Comparison of ENCODE assay signal across 19 cellular contexts in genomic region chr6:18681828-18682503, GRCh38.
"Had no signal": no experiment of that assay in that cellular context is flagged by ENCODE, and none has a peak within 500 bp of the region (broad histone marks: within the 10 kb centered on the region; RNA-seq: fewer than 3 reads in every experiment).

No MANE protein-coding gene starts in this region.

- DNase-seq: colonic mucosa; effector CD8-positive, alpha-beta T cell; head of caudate nucleus; left ventricle myocardium superior; lower lobe of right lung; natural killer cell; pancreas; right lobe of liver; small intestine; stimulated activated CD4-positive, alpha-beta T cell treated with anti-CD3 and anti-CD28 coated beads, Interleukin-15, amount 100 ng/mL, for 24 hours; stimulated activated CD4-positive, alpha-beta T cell treated with anti-CD3 and anti-CD28 coated beads, Interleukin-2, amount 100 ng/mL, for 48 hours; stimulated activated naive B cell treated with anti-CD40 and anti-IgM and Interleukin-4, amounts not matched to agents 10 μg/mL and 1 μg/mL and 100 μg/mL, for 72 hours; upper lobe of left lung had no signal

- H3K36me3 ChIP-seq: colonic mucosa, esophagus muscularis mucosa, lower lobe of right lung, pancreas, right lobe of liver, thoracic aorta, tibial nerve, upper lobe of left lung had no signal

- H3K4me3 Mint-ChIP-seq: dendritic cell treated with granulocyte-macrophage colony-stimulating factor and Interleukin-4, amounts not matched to agents 40 ng/mL and 50 ng/mL, for 4 days; memory B cell; natural killer cell; stimulated activated naive B cell treated with anti-CD40 and anti-IgM and Interleukin-4, amounts not matched to agents 10 μg/mL and 1 μg/mL and 100 μg/mL, for 72 hours; stimulated activated naive CD8-positive, alpha-beta T cell treated with anti-CD3 and anti-CD28 coated beads, Interleukin-15, Interleukin-2, amounts not matched to agents 100 ng/mL and 50 ng/mL, for 24 hours had no signal

- H3K9me3 Mint-ChIP-seq: dendritic cell treated with granulocyte-macrophage colony-stimulating factor and Interleukin-4, amounts not matched to agents 40 ng/mL and 50 ng/mL, for 4 days; stimulated activated naive CD8-positive, alpha-beta T cell treated with anti-CD3 and anti-CD28 coated beads, Interleukin-15, Interleukin-2, amounts not matched to agents 100 ng/mL and 50 ng/mL, for 24 hours had no signal

- H3K4me1 ChIP-seq: colonic mucosa, esophagus muscularis mucosa, lower lobe of right lung, pancreas, right lobe of liver, tibial nerve, upper lobe of left lung had no signal

- H3K27me3 ChIP-seq: colonic mucosa, esophagus muscularis mucosa, right lobe of liver, tibial nerve, upper lobe of left lung had no signal

- H3K27me3 Mint-ChIP-seq: dendritic cell treated with granulocyte-macrophage colony-stimulating factor and Interleukin-4, amounts not matched to agents 40 ng/mL and 50 ng/mL, for 4 days; memory B cell; stimulated activated naive B cell treated with anti-CD40 and anti-IgM and Interleukin-4, amounts not matched to agents 10 μg/mL and 1 μg/mL and 100 μg/mL, for 72 hours; stimulated activated naive CD8-positive, alpha-beta T cell treated with anti-CD3 and anti-CD28 coated beads, Interleukin-15, Interleukin-2, amounts not matched to agents 100 ng/mL and 50 ng/mL, for 24 hours had no signal

- H3K36me3 Mint-ChIP-seq: memory B cell; natural killer cell; stimulated activated naive B cell treated with anti-CD40 and anti-IgM and Interleukin-4, amounts not matched to agents 10 μg/mL and 1 μg/mL and 100 μg/mL, for 72 hours had no signal

- H3K4me1 Mint-ChIP-seq: memory B cell; natural killer cell; stimulated activated naive B cell treated with anti-CD40 and anti-IgM and Interleukin-4, amounts not matched to agents 10 μg/mL and 1 μg/mL and 100 μg/mL, for 72 hours had no signal

- H3K27ac ChIP-seq: colonic mucosa, esophagus muscularis mucosa, lower lobe of right lung, pancreas, right lobe of liver, thoracic aorta, tibial nerve, upper lobe of left lung had no signal

- H3K27ac Mint-ChIP-seq: dendritic cell treated with granulocyte-macrophage colony-stimulating factor and Interleukin-4, amounts not matched to agents 40 ng/mL and 50 ng/mL, for 4 days; memory B cell; natural killer cell; stimulated activated naive B cell treated with anti-CD40 and anti-IgM and Interleukin-4, amounts not matched to agents 10 μg/mL and 1 μg/mL and 100 μg/mL, for 72 hours; stimulated activated naive CD8-positive, alpha-beta T cell treated with anti-CD3 and anti-CD28 coated beads, Interleukin-15, Interleukin-2, amounts not matched to agents 100 ng/mL and 50 ng/mL, for 24 hours had no signal

- H3K9me3 ChIP-seq: colonic mucosa, esophagus muscularis mucosa, lower lobe of right lung, pancreas, right lobe of liver, thoracic aorta, upper lobe of left lung had no signal

- H3K4me3 ChIP-seq: colonic mucosa, esophagus muscularis mucosa, lower lobe of right lung, pancreas, right lobe of liver, thoracic aorta, tibial nerve, upper lobe of left lung had no signal
